In genomic region chr12:7512528-7512927, GRCh38 we compare ENCODE assay signal across 1 cellular context.
TF ChIP-seq lines count a peak whose summit lies in the region.

No MANE protein-coding gene starts in this region.

TF ChIP-seq in K562, 482 proteins besides CTCF, POLR2A, EP300 and RAD21 (continued from another document):
- TF ChIP-seq ATF3 (IDR thresholded peaks at IDR 0.05) (0 out of 2 replicates have a peak, but pooled peaks have one; percentile 8), ATF3 (CRISPR knock-in tag; conservative IDR thresholded peaks at IDR 0.05) (no peak), CUX1 (CRISPR knock-in tag; IDR thresholded peaks at IDR 0.05) (no peak), FOSL1 (tag; conservative IDR thresholded peaks at IDR 0.05) (0 out of 2 replicates have a peak, but pooled peaks have one; percentile 18), CBX8 (IDR thresholded peaks at IDR 0.05; ENCODE audit: borderline replicate concordance, extremely low read depth, low read depth, low read length, poor library complexity, severe bottlenecking) (no peak), MAFG (tag; conservative IDR thresholded peaks at IDR 0.05) (0 out of 2 replicates have a peak, but pooled peaks have one; percentile 14)
- TF ChIP-seq, protein P1, sequence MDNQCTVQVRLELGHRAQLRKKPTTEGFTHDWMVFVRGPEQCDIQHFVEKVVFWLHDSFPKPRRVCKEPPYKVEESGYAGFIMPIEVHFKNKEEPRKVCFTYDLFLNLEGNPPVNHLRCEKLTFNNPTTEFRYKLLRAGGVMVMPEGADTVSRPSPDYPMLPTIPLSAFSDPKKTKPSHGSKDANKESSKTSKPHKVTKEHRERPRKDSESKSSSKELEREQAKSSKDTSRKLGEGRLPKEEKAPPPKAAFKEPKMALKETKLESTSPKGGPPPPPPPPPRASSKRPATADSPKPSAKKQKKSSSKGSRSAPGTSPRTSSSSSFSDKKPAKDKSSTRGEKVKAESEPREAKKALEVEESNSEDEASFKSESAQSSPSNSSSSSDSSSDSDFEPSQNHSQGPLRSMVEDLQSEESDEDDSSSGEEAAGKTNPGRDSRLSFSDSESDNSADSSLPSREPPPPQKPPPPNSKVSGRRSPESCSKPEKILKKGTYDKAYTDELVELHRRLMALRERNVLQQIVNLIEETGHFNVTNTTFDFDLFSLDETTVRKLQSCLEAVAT (IDR thresholded peaks at IDR 0.05), result no peak
- TF ChIP-seq, protein P2, sequence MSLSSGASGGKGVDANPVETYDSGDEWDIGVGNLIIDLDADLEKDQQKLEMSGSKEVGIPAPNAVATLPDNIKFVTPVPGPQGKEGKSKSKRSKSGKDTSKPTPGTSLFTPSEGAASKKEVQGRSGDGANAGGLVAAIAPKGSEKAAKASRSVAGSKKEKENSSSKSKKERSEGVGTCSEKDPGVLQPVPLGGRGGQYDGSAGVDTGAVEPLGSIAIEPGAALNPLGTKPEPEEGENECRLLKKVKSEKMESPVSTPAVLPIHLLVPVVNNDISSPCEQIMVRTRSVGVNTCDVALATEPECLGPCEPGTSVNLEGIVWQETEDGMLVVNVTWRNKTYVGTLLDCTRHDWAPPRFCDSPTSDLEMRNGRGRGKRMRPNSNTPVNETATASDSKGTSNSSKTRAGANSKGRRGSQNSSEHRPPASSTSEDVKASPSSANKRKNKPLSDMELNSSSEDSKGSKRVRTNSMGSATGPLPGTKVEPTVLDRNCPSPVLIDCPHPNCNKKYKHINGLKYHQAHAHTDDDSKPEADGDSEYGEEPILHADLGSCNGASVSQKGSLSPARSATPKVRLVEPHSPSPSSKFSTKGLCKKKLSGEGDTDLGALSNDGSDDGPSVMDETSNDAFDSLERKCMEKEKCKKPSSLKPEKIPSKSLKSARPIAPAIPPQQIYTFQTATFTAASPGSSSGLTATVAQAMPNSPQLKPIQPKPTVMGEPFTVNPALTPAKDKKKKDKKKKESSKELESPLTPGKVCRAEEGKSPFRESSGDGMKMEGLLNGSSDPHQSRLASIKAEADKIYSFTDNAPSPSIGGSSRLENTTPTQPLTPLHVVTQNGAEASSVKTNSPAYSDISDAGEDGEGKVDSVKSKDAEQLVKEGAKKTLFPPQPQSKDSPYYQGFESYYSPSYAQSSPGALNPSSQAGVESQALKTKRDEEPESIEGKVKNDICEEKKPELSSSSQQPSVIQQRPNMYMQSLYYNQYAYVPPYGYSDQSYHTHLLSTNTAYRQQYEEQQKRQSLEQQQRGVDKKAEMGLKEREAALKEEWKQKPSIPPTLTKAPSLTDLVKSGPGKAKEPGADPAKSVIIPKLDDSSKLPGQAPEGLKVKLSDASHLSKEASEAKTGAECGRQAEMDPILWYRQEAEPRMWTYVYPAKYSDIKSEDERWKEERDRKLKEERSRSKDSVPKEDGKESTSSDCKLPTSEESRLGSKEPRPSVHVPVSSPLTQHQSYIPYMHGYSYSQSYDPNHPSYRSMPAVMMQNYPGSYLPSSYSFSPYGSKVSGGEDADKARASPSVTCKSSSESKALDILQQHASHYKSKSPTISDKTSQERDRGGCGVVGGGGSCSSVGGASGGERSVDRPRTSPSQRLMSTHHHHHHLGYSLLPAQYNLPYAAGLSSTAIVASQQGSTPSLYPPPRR (CRISPR knock-in tag; IDR thresholded peaks at IDR 0.05; ENCODE audit: borderline replicate concordance), result no peak
- TF ChIP-seq, protein P3, sequence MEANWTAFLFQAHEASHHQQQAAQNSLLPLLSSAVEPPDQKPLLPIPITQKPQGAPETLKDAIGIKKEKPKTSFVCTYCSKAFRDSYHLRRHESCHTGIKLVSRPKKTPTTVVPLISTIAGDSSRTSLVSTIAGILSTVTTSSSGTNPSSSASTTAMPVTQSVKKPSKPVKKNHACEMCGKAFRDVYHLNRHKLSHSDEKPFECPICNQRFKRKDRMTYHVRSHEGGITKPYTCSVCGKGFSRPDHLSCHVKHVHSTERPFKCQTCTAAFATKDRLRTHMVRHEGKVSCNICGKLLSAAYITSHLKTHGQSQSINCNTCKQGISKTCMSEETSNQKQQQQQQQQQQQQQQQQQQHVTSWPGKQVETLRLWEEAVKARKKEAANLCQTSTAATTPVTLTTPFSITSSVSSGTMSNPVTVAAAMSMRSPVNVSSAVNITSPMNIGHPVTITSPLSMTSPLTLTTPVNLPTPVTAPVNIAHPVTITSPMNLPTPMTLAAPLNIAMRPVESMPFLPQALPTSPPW (CRISPR knock-in tag; IDR thresholded peaks at IDR 0.05), result no peak
TF ChIP-seq in K562: peak in this region for 4.
